Comparison of ENCODE assay signal across 8 cellular contexts in the genomic region with DNA sequence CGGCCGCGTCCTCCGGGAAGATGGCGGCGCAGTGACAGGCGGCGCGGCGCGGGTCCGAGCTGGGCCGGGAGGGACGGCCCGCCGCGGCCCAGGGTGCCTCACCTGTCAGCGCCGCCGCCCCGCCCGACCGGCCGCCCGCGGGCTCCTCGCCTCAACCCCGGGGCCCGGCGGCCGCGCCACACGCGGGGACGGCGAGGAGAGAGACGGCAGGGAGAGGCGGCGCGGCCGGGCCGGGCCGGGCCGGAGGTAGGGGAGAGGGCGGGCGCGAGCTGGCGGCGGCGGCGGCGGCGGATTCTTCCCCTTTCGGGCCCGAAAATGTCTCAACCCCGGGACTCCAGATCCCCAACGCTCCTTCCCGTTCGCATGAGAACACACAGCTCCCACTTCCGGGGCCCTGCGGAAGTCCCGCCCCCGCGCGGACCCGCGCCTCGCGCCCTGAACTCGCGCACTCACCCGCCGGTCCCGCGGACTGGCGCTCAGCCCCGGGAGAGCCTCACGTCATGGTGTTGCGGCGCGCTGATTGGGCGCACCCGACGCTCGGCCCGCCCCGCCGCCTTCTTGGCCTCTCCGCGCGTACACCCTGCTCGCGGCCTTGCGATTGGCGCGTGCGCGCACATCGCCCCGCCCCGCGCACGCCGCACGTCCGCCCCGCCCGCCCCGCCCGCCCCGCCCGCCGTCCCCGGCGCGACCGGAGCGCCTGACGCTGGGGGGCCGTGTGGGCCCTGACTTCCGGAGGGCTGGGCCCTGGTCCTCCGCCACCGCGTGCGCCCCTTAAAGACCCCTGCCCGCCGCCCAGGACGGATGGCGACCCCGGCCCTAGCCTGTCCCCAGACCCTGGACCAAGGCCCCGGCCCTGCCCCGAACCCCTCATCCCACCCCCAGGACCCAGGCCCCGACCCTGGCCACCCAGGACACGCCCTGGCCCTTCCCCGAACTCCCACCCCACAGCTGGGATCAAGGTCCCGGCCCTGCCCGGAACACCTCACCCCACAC. TPM values are rescaled to one million over a fixed set of nuclear protein-coding genes. Genes with fewer than 3 reads are reported as not detected.
A peak's percentile ranks its signal among the peaks of the same experiment; 100 is the strongest.
DNase-seq lines count a peak whose midpoint lies in the region; ATAC-seq and TF ChIP-seq lines count a peak whose summit lies in the region.

A gene (minus strand): TSS at position 380 of the 993 bp plus-strand sequence. CDS start 45,984 bp downstream, outside the sequence.

- no peak within 1 kb of the TSS; the same call in 1 of the 2 replicates for H2BK15ac ChIP-seq in H9 (ENCODE audit: low read depth, low read length)

- H3K27ac Mint-ChIP-seq in H9 (peak within 1 kb of the TSS; percentile 89 to 93 (median 92)), natural killer cell (peak within 1 kb of the TSS; percentile 91 to 97)

- no peak within 1 kb of the TSS for H4K5ac ChIP-seq in H9 (ENCODE audit: insufficient read length, low read depth, low read length)

- TF ChIP-seq CTCF in H9 (conservative IDR thresholded peaks at IDR 0.05) = no peak
- no peak for TF ChIP-seq CTCF in natural killer cell (IDR thresholded peaks at IDR 0.05)

- H3K4ac ChIP-seq in H9 (ENCODE audit: low read depth, low read length) = no peak within 1 kb of the TSS

- H3K27ac ChIP-seq in H9 (ENCODE audit: insufficient read length, low read depth, low read length) = peak within 1 kb of the TSS; percentile 57

- no peak within 1 kb of the TSS for H2AFZ ChIP-seq in H9 (ENCODE audit: low read length)

- no peak within 1 kb of the TSS for H2BK20ac ChIP-seq in H9 (ENCODE audit: low read depth, low read length, poor library complexity, severe bottlenecking)

- H2BK5ac ChIP-seq in H9 (ENCODE audit: insufficient read length, low read length) = no peak within 1 kb of the TSS

- peak; percentile 97 for DNase-seq in ELR (ENCODE audit: low read depth)
- peak; percentile 97 for DNase-seq in H9
- peak; percentile 88 for DNase-seq in M059J (ENCODE audit: low read depth)
- DNase-seq in activated T-helper 9 cell treated with anti-CD3 and anti-CD28 coated beads, Interleukin-2, amount 50 U/mL, for 16 hours (ENCODE audit: low read depth) = peak; percentile 97
- DNase-seq in fibroblast of peridontal ligament (ENCODE audit: extremely low read depth) = peak; percentile 95
- peak; percentile 98 for DNase-seq in natural killer cell
- peak; percentile 94 to 98 (median 96) for DNase-seq in stimulated activated naive CD4-positive, alpha-beta T cell (lab: John Stamatoyannopoulos, UW)

- no peaks in the 10 kb centered on the region for H4K20me1 ChIP-seq in H9 (ENCODE audit: control insufficient read depth, insufficient read depth, insufficient read length)

- H3K27me3 Mint-ChIP-seq in H9 (ENCODE audit: low read depth) (no peaks in the 10 kb centered on the region), natural killer cell (ENCODE audit: low read depth in 2 of 2) (no peaks in the 10 kb centered on the region)

- H3K4me2 ChIP-seq in H9 (ENCODE audit: insufficient read depth, insufficient read length, low read length) = peak within 1 kb of the TSS; percentile 99

- H2BK12ac ChIP-seq in H9 (ENCODE audit: insufficient read length, low read depth, low read length) = no peak within 1 kb of the TSS

- H3K27me3 ChIP-seq in H9 (ENCODE audit: insufficient read depth, low read length) = no peaks in the 10 kb centered on the region

- peaks cover 8% of the 10 kb centered on the region for H3K23me2 ChIP-seq in H9 (ENCODE audit: insufficient read length, low read depth, low read length, poor library complexity, severe bottlenecking)

- no peak within 1 kb of the TSS for H3K56ac ChIP-seq in H9 (ENCODE audit: insufficient read length, low read depth, low read length)

- H4K8ac ChIP-seq in H9 (replicated peaks; ENCODE audit: insufficient read length, low read depth, low read length) = no peak within 1 kb of the TSS

- H3K14ac ChIP-seq in H9 (ENCODE audit: insufficient read depth, low read length) = peak within 1 kb of the TSS; percentile 75; the same call in 1 of the 2 replicates

- no peak within 1 kb of the TSS for H3T11ph ChIP-seq in H9 (ENCODE audit: low read length)

- peak within 1 kb of the TSS; percentile 6 for H2BK120ac ChIP-seq in H9 (ENCODE audit: low read depth, low read length, poor library complexity, severe bottlenecking)

- H3K79me2 ChIP-seq in H9 (ENCODE audit: insufficient read depth, low read length) = peaks cover 39% of the 10 kb centered on the region

- no peak within 1 kb of the TSS for H3K23ac ChIP-seq in H9 (ENCODE audit: insufficient read length, low read depth, low read length)

- intact Hi-C loops in natural killer cell (cut with micrococcal nuclease) = loop anchor here (2.0 kb wide), 2 partner anchors 57 to 117 kb away; a partner anchor contains a TSS

- ATAC-seq in natural killer cell = peak; percentile 95 to 100 (median 97)

- no peaks in the 10 kb centered on the region; the same call in 1 of the 2 replicates for H3K4me1 ChIP-seq in H9 (ENCODE audit: insufficient read depth, low read length)

- H3K18ac ChIP-seq in H9 (ENCODE audit: insufficient read length, low read depth, low read length) = peak within 1 kb of the TSS; percentile 85

- no peaks in the 10 kb centered on the region for H3K9me3 ChIP-seq in H9 (ENCODE audit: control insufficient read depth, low read depth, low read length)

- peak within 1 kb of the TSS; percentile 97 for H3K9ac ChIP-seq in H9 (ENCODE audit: extremely low read depth, insufficient read length, low read length)

- no CpG with 5 or more reads among the region's 137 CpGs for WGBS in H9 (ENCODE audit: extremely low coverage, insufficient read length, low lambda C conversion rate)

- TF ChIP-seq POLR2A in Raji (IDR thresholded peaks at IDR 0.05; ENCODE audit: insufficient read depth, low read depth, low read length) = peak; percentile 74

- H3K79me1 ChIP-seq in H9 (ENCODE audit: insufficient read depth, low read depth, low read length, poor library complexity, severe bottlenecking) = no peaks in the 10 kb centered on the region

- H3K36me3 Mint-ChIP-seq in H9 (ENCODE audit: insufficient read depth in 1 of 3, low read depth in 3 of 3) (peaks cover 0 to 1% (median under 1%) of the 10 kb centered on the region in 3 experiments; a peak in 4 of 7 replicates), natural killer cell (no peaks in the 10 kb centered on the region)

- no peak within 1 kb of the TSS for H4K91ac ChIP-seq in H9 (ENCODE audit: insufficient read length, low read depth, low read length)

- peaks cover 31 to 37% of the 10 kb centered on the region in 2 experiments for H3K4me1 Mint-ChIP-seq in H9
- peaks cover 25 to 40% of the 10 kb centered on the region in 2 donors for H3K4me1 Mint-ChIP-seq in natural killer cell

- H2AK5ac ChIP-seq in H9 (ENCODE audit: insufficient read length, low read length) = no peak within 1 kb of the TSS

- H3K9me3 Mint-ChIP-seq in H9 (no peaks in the 10 kb centered on the region; a peak in 1 of 5 replicates), natural killer cell (no peaks in the 10 kb centered on the region)

- peak within 1 kb of the TSS; percentile 85 to 92 for H3K4me3 Mint-ChIP-seq in H9
- peak within 1 kb of the TSS; percentile 95 for H3K4me3 Mint-ChIP-seq in natural killer cell

RNA-seq across cellular contexts. Expression of the gene that starts here (rescaled TPM):
- 88.9 and 92.8 TPM in 2 replicates for total RNA-seq in H9 (2021)
- 8.4 and 24.0 TPM in 2 replicates for total RNA-seq in M059J (2014; rRNA removed; shearing (Covaris generic))
- total RNA-seq in natural killer cell = 10 to 100 TPM; 75.5 to 95.4 (median 90.2) TPM

Comparison
In these comparisons a context has a peak if more than half of its experiments do, and no peak if none do; other contexts are left out.
1. Peak in every context shown above with its lines: DNase-seq, ATAC-seq and H3K27ac ChIP-seq.